ENCODE assay signal across 8 cellular contexts in genomic region chr11:83159901-83160865, GRCh38. TPM values are rescaled to one million over a fixed set of nuclear protein-coding genes. Genes with fewer than 3 reads are reported as not detected.
DNase-seq lines count a peak whose midpoint lies in the region; ATAC-seq, FAIRE-seq and TF ChIP-seq lines count a peak whose summit lies in the region.

No MANE protein-coding gene starts in this region.

- peak overlapping the region; percentile 1 to 67 for H3K4me3 ChIP-seq in small intestine (ENCODE audit: low read depth in 1 of 2, low read length in 2 of 2)

- peak; percentile 27 for DNase-seq in activated naive CD4-positive, alpha-beta T cell treated with anti-CD3 and anti-CD28 coated beads for 36 hours
- DNase-seq in activated naive CD4-positive, alpha-beta T cell (lab: John Stamatoyannopoulos, UW) = no peak
- no peak for DNase-seq in activated CD4-positive, alpha-beta memory T cell treated with anti-CD3 and anti-CD28 coated beads for 36 hours
- DNase-seq in glutamatergic neuron (no peak), small intestine (peak; percentile 45), AG08396 (ENCODE audit: low spot score) (no peak)

- no peaks in the 10 kb centered on the region for H3K9me3 Mint-ChIP-seq in activated naive CD4-positive, alpha-beta T cell treated with anti-CD3 and anti-CD28 coated beads for 36 hours
- H3K9me3 Mint-ChIP-seq in activated CD4-positive, alpha-beta memory T cell treated with anti-CD3 and anti-CD28 coated beads for 36 hours = no peaks in the 10 kb centered on the region
- H3K9me3 Mint-ChIP-seq in glutamatergic neuron (ENCODE audit: unreplicated experiment) = peaks cover 3% of the 10 kb centered on the region

- intact Hi-C loops in activated naive CD4-positive, alpha-beta T cell treated with anti-CD3 and anti-CD28 coated beads for 36 hours (cut with micrococcal nuclease) = loop anchor here (2.0 to 5.0 kb wide), 2 partner anchors 91 to 1288 kb away; no protein-coding TSS in a partner anchor
- intact Hi-C loops in activated CD4-positive, alpha-beta memory T cell treated with anti-CD3 and anti-CD28 coated beads for 36 hours (cut with micrococcal nuclease) = no loop called here

- peaks cover 0 to 6% of the 10 kb centered on the region in 2 donors for H3K36me3 ChIP-seq in small intestine (ENCODE audit: control insufficient read depth in 2 of 2, insufficient read depth in 2 of 2, low read length in 2 of 2)

- peaks cover 43% of the 10 kb centered on the region for H3K4me1 Mint-ChIP-seq in activated naive CD4-positive, alpha-beta T cell treated with anti-CD3 and anti-CD28 coated beads for 36 hours (ENCODE audit: low read depth)
- H3K4me1 Mint-ChIP-seq in activated CD4-positive, alpha-beta memory T cell treated with anti-CD3 and anti-CD28 coated beads for 36 hours (ENCODE audit: low read depth) = peaks cover 42% of the 10 kb centered on the region
- H3K4me1 Mint-ChIP-seq in glutamatergic neuron (ENCODE audit: low read depth, unreplicated experiment) = peaks cover 15% of the 10 kb centered on the region

- CTCF ChIA-PET in activated naive CD4-positive, alpha-beta T cell treated with anti-CD3 and anti-CD28 coated beads for 36 hours (lab: Charles Lee) = interaction anchor here (1.0 to 1.3 kb wide), 3 partner anchors 15 to 90 kb away, joined by 4 to 6 read pairs (median 4); no protein-coding TSS in a partner anchor
- CTCF ChIA-PET in activated CD4-positive, alpha-beta memory T cell treated with anti-CD3 and anti-CD28 coated beads for 36 hours (lab: Charles Lee) = interaction anchor here (1.2 kb wide), 1 partner anchor 12 kb away, joined by 3 read pairs; no protein-coding TSS in a partner anchor

- TF ChIP-seq CTCF in glutamatergic neuron (IDR thresholded peaks at IDR 0.05; ENCODE audit: partially characterized antibody, unreplicated experiment) = no peak

- H3K27me3 ChIP-seq in small intestine (ENCODE audit: control insufficient read depth in 2 of 2, insufficient read depth in 2 of 2, low read length in 2 of 2) = no peaks in the 10 kb centered on the region

- 3 to 19% (median 5%) methylated on average over 6 of the region's 6 CpGs for WGBS in small intestine, 3 donors

- H3K4me3 Mint-ChIP-seq in activated naive CD4-positive, alpha-beta T cell treated with anti-CD3 and anti-CD28 coated beads for 36 hours = peak overlapping the region; percentile 98
- H3K4me3 Mint-ChIP-seq in activated CD4-positive, alpha-beta memory T cell treated with anti-CD3 and anti-CD28 coated beads for 36 hours = peak overlapping the region; percentile 100
- H3K4me3 Mint-ChIP-seq in glutamatergic neuron (ENCODE audit: unreplicated experiment) = peak overlapping the region; percentile 99

- no peak for FAIRE-seq in small intestine (lab: Jason Lieb, UNC)

- POLR2A ChIA-PET in activated CD4-positive, alpha-beta memory T cell treated with anti-CD3 and anti-CD28 coated beads for 36 hours (lab: Charles Lee) = interaction anchor here (1.0 to 5.7 kb wide), 3 partner anchors 10 to 259 kb away, joined by 3 to 67 read pairs (median 3); partner anchors contain the start of genes DDIAS, PRCP and RAB30

- H3K36me3 Mint-ChIP-seq in activated naive CD4-positive, alpha-beta T cell treated with anti-CD3 and anti-CD28 coated beads for 36 hours (ENCODE audit: low read depth) = peaks cover 51% of the 10 kb centered on the region
- H3K36me3 Mint-ChIP-seq in activated CD4-positive, alpha-beta memory T cell treated with anti-CD3 and anti-CD28 coated beads for 36 hours = peaks cover 53% of the 10 kb centered on the region
- H3K36me3 Mint-ChIP-seq in glutamatergic neuron (ENCODE audit: unreplicated experiment) = no peaks in the 10 kb centered on the region

- H3K4me1 ChIP-seq in small intestine (ENCODE audit: control insufficient read depth in 2 of 2, insufficient read depth in 1 of 2, low read depth in 1 of 2, low read length in 1 of 2) = peaks cover 0 to 4% of the 10 kb centered on the region in 2 donors

- H3K27ac ChIP-seq in small intestine (ENCODE audit: low read depth in 1 of 2, low read length in 1 of 2) = peak overlapping the region; percentile 14 to 15

- H3K27me3 Mint-ChIP-seq in activated naive CD4-positive, alpha-beta T cell treated with anti-CD3 and anti-CD28 coated beads for 36 hours (ENCODE audit: low read depth) = no peaks in the 10 kb centered on the region
- no peaks in the 10 kb centered on the region for H3K27me3 Mint-ChIP-seq in activated CD4-positive, alpha-beta memory T cell treated with anti-CD3 and anti-CD28 coated beads for 36 hours
- H3K27me3 Mint-ChIP-seq in glutamatergic neuron (ENCODE audit: unreplicated experiment) = peaks cover 3% of the 10 kb centered on the region

- no peak for ATAC-seq in HG02885 (IDR thresholded peaks at IDR 0.05; ENCODE audit: poor library complexity, unreplicated experiment)
- ATAC-seq in GM19455 (IDR thresholded peaks at IDR 0.05; ENCODE audit: unreplicated experiment) = no peak

- peak overlapping the region; percentile 100 for H3K27ac Mint-ChIP-seq in activated naive CD4-positive, alpha-beta T cell treated with anti-CD3 and anti-CD28 coated beads for 36 hours
- H3K27ac Mint-ChIP-seq in activated CD4-positive, alpha-beta memory T cell treated with anti-CD3 and anti-CD28 coated beads for 36 hours = peak overlapping the region; percentile 76
- H3K27ac Mint-ChIP-seq in glutamatergic neuron (ENCODE audit: unreplicated experiment) = no peak overlapping the region

- no peaks in the 10 kb centered on the region for H3K9me3 ChIP-seq in small intestine (ENCODE audit: control insufficient read depth, low read depth)

RNA-seq across cellular contexts. Expression of gene PCF11, which starts 3.3 kb away (rescaled TPM):
- 10 to 100 TPM; 50.3 to 54.1 TPM for total RNA-seq in activated naive CD4-positive, alpha-beta T cell treated with anti-CD3 and anti-CD28 coated beads for 36 hours
- total RNA-seq in activated CD4-positive, alpha-beta memory T cell treated with anti-CD3 and anti-CD28 coated beads for 36 hours = 10 to 100 TPM; 46.8 to 47.9 TPM
- 46.7 TPM for total RNA-seq in glutamatergic neuron (ENCODE audit: unreplicated experiment)
- polyA plus RNA-seq in small intestine = 10 to 100 TPM; 13.8 to 23.0 (median 19.2) TPM

RNA-seq across cellular contexts. Expression of gene ANKRD42, which starts 33.3 kb away (rescaled TPM):
- total RNA-seq in activated naive CD4-positive, alpha-beta T cell treated with anti-CD3 and anti-CD28 coated beads for 36 hours = 1 to 10 TPM; 2.3 to 2.7 TPM
- 1 to 10 TPM; 3.8 to 5.4 TPM for total RNA-seq in activated CD4-positive, alpha-beta memory T cell treated with anti-CD3 and anti-CD28 coated beads for 36 hours
- total RNA-seq in glutamatergic neuron (ENCODE audit: unreplicated experiment) = 2.2 TPM
- 1 to 10 TPM; 4.3 to 5.4 (median 5.1) TPM for polyA plus RNA-seq in small intestine

Comparison
In these comparisons a context has a peak if more than half of its experiments do, and no peak if none do; other contexts are left out.
1. DNase-seq: peak in activated naive CD4-positive, alpha-beta T cell treated with anti-CD3 and anti-CD28 coated beads for 36 hours (single experiment) and small intestine (single experiment); none in activated naive CD4-positive, alpha-beta T cell (0 of 4), activated CD4-positive, alpha-beta memory T cell treated with anti-CD3 and anti-CD28 coated beads for 36 hours (single experiment), glutamatergic neuron (single experiment) and AG08396 (single experiment).
2. Peak in every context shown above with its lines, with median percentiles within 50 percentile points of each other: H3K4me3 Mint-ChIP-seq.